In genomic region chr6:26183581-26184408, GRCh38 we compare ENCODE assay signal across 8 cellular contexts.
DNase-seq lines count a peak whose midpoint lies in the region; ATAC-seq lines count a peak whose summit lies in the region.

No MANE protein-coding gene starts in this region.

- peak; percentile 75 for DNase-seq in GM04504 (ENCODE audit: low read depth)
- peak; percentile 69 for DNase-seq in activated CD4-positive, CD25-positive, alpha-beta regulatory T cell treated with anti-CD3 and anti-CD28 coated beads, Interleukin-2, amount 50 U/mL, for 72 hours
- peak; percentile 90 for DNase-seq in dermis blood vessel endothelial cell
- DNase-seq in kidney tubule cell (ENCODE audit: low spot score): peak; percentile 94
- peak; percentile 55 to 60 for DNase-seq in stimulated activated CD4-positive, alpha-beta T cell treated with anti-CD3 and anti-CD28 coated beads, Interleukin-2, amount 100 ng/mL, for 48 hours
- no peak for DNase-seq in OCI-M2 (lab: John Stamatoyannopoulos, UW; ENCODE audit: unreplicated experiment)

- ATAC-seq in HG03432 (IDR thresholded peaks at IDR 0.05; ENCODE audit: unreplicated experiment) (peak; percentile 60), GM18873 (IDR thresholded peaks at IDR 0.05; ENCODE audit: low FRiP score, unreplicated experiment) (no peak)
